In the genomic region with DNA sequence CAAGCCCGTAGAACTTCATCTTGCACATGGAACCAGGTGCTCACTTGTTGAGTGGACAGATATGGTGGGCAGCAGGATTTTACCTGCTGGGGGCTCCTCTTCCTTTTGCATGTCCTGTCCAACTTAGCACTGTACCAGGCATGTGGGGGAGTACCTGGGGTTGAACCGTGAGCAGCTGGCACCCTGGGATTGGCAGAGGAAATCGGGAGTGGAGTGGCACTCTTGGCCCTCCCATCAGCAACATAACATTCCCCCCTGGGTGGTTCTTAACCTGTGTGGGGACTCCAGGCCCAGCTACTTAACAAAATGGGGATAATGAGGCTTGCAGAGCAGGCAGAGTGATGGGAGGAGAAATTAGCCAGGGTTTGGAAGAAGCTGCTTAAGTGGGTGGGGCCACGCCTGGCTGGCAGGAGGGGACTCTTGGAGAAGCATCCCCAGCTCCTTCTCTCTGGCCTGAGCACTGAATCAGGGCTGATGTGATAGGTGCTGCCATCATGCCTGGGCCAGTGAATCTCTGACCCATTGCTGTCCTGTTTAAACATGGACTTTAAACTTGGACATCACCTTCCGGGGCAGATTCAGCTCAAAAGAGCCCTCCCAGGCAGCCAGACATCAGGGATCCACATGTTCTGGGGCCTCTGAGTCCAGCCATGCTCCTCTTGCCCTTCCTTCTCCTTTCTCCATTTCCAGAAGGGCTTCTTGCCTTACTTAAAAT, we compare ENCODE assay signal across 12 cellular contexts. TPM values are rescaled to one million over a fixed set of nuclear protein-coding genes. Genes with fewer than 3 reads are reported as not detected.
DNase-seq lines count a peak whose midpoint lies in the region; ATAC-seq and TF ChIP-seq lines count a peak whose summit lies in the region.
"Had no signal": no experiment of that assay in that cellular context is flagged by ENCODE, and none has a peak within 500 bp of the region (broad histone marks: within the 10 kb centered on the region; RNA-seq: fewer than 3 reads in every experiment).

No MANE protein-coding gene starts in this region.

- H3K4ac ChIP-seq in mesenchymal stem cell (ENCODE audit: low read depth in 1 of 2, low read length in 2 of 2), result no peak overlapping the region

- H3K36me3 Mint-ChIP-seq in activated naive CD8-positive, alpha-beta T cell treated with anti-CD3 and anti-CD28 coated beads, Interleukin-2, amount 10 ng/mL, durations not matched to agents 7 days and 5 days, result peaks cover 59% of the 10 kb centered on the region
- H3K36me3 Mint-ChIP-seq: memory B cell had no signal

- no peak overlapping the region for H4K91ac ChIP-seq in mesenchymal stem cell (ENCODE audit: low read length)

- intact Hi-C loops in Right ventricle myocardium superior (cut with DNase I), result no loop called here

- TF ChIP-seq EP300 in upper lobe of left lung (IDR thresholded peaks at IDR 0.05), result no peak

- H3K36me3 ChIP-seq in right atrium auricular region, result peaks cover 100% of the 10 kb centered on the region
- peaks cover 96 to 100% of the 10 kb centered on the region in 2 experiments for H3K36me3 ChIP-seq in mesenchymal stem cell (ENCODE audit: control insufficient read depth in 1 of 2, insufficient read depth in 2 of 2, low read depth in 1 of 2, low read length in 2 of 2)
- H3K36me3 ChIP-seq in upper lobe of left lung, result peaks cover 78 to 100% (median 97%) of the 10 kb centered on the region in 4 donors

- WGBS in mesenchymal stem cell, result 96% methylated on average over 5 of the region's 5 CpGs
- WGBS in upper lobe of left lung, 2 donors, result 77 to 86% methylated on average over 5 of the region's 5 CpGs

- no peak overlapping the region for H3K4me2 ChIP-seq in mesenchymal stem cell (ENCODE audit: low read length, poor library complexity, severe bottlenecking)

- peak overlapping the region in 1 of 2 experiments; percentile 37 for H2BK12ac ChIP-seq in mesenchymal stem cell (ENCODE audit: low read length in 2 of 2)

- no peak overlapping the region for H2BK120ac ChIP-seq in mesenchymal stem cell (ENCODE audit: low read depth, low read length)

- H3K4me1 Mint-ChIP-seq in activated naive CD8-positive, alpha-beta T cell treated with anti-CD3 and anti-CD28 coated beads, Interleukin-2, amount 10 ng/mL, durations not matched to agents 7 days and 5 days, result peaks cover 65% of the 10 kb centered on the region

- no peaks in the 10 kb centered on the region for H3K27me3 Mint-ChIP-seq in activated naive CD8-positive, alpha-beta T cell treated with anti-CD3 and anti-CD28 coated beads, Interleukin-2, amount 10 ng/mL, durations not matched to agents 7 days and 5 days

- no peak overlapping the region for H3K4me3 ChIP-seq in right atrium auricular region
- no peak overlapping the region for H3K4me3 ChIP-seq in mesenchymal stem cell (ENCODE audit: insufficient read depth in 1 of 2, low read depth in 1 of 2, low read length in 2 of 2)
- no peak overlapping the region for H3K4me3 ChIP-seq in upper lobe of left lung

- peak overlapping the region in 1 of 2 experiments; percentile 62 for H3K18ac ChIP-seq in mesenchymal stem cell (ENCODE audit: low read depth in 1 of 2, low read length in 2 of 2)

- H3K9me3 ChIP-seq in right atrium auricular region (no peaks in the 10 kb centered on the region), mesenchymal stem cell (ENCODE audit: control insufficient read depth, low read length) (no peaks in the 10 kb centered on the region), upper lobe of left lung (no peaks in the 10 kb centered on the region)

- peak overlapping the region; percentile 22 for H2BK5ac ChIP-seq in mesenchymal stem cell (ENCODE audit: low read depth, low read length, poor library complexity, severe bottlenecking)

- no peak overlapping the region for H3K23ac ChIP-seq in mesenchymal stem cell (ENCODE audit: low read length in 2 of 2)

- no peaks in the 10 kb centered on the region for H3K27me3 ChIP-seq in right atrium auricular region
- H3K27me3 ChIP-seq in mesenchymal stem cell (ENCODE audit: control insufficient read depth in 1 of 2, insufficient read depth in 1 of 2, low read length in 2 of 2), result no peaks in the 10 kb centered on the region
- H3K27me3 ChIP-seq in upper lobe of left lung, result no peaks in the 10 kb centered on the region

- POLR2A ChIA-PET in activated naive CD8-positive, alpha-beta T cell treated with anti-CD3 and anti-CD28 coated beads, Interleukin-2, amount 10 ng/mL, durations not matched to agents 7 days and 5 days (lab: Charles Lee), result interaction anchor here (0.5 to 3.5 kb wide), 8 partner anchors 9 to 1327 kb away, joined by 3 to 23 read pairs (median 7); a partner anchor contains a TSS

- H2AFZ ChIP-seq in mesenchymal stem cell (ENCODE audit: low read depth, low read length), result no peak overlapping the region

- TF ChIP-seq POLR2A in upper lobe of left lung (IDR thresholded peaks at IDR 0.05), result no peak

- no peaks in the 10 kb centered on the region for H3K9me3 Mint-ChIP-seq in activated naive CD8-positive, alpha-beta T cell treated with anti-CD3 and anti-CD28 coated beads, Interleukin-2, amount 10 ng/mL, durations not matched to agents 7 days and 5 days
- H3K9me3 Mint-ChIP-seq: memory B cell had no signal

- peak overlapping the region in 1 of 2 donors; percentile 5 for H3K27ac ChIP-seq in right atrium auricular region
- peak overlapping the region; percentile 91 for H3K27ac ChIP-seq in mesenchymal stem cell (ENCODE audit: low read length, poor library complexity, severe bottlenecking)
- H3K27ac ChIP-seq in upper lobe of left lung, result peak overlapping the region in 3 of 4 donors; percentile 76 to 81 (median 81)

- H3K4me1 ChIP-seq in right atrium auricular region, result peaks cover 0 to 64% of the 10 kb centered on the region in 2 donors
- peaks cover 60% of the 10 kb centered on the region for H3K4me1 ChIP-seq in mesenchymal stem cell (ENCODE audit: control insufficient read depth, insufficient read depth, low read depth, low read length)
- H3K4me1 ChIP-seq in upper lobe of left lung, result peaks cover 32 to 49% (median 35%) of the 10 kb centered on the region in 4 donors

- peak overlapping the region; percentile 58 for H3K9ac ChIP-seq in mesenchymal stem cell (ENCODE audit: low read length)

- H2BK15ac ChIP-seq in mesenchymal stem cell (ENCODE audit: low read depth, poor library complexity, severe bottlenecking), result no peak overlapping the region

- peak overlapping the region; percentile 30 for H3K27ac Mint-ChIP-seq in activated naive CD8-positive, alpha-beta T cell treated with anti-CD3 and anti-CD28 coated beads, Interleukin-2, amount 10 ng/mL, durations not matched to agents 7 days and 5 days
- H3K27ac Mint-ChIP-seq: memory B cell had no signal

- H3K14ac ChIP-seq in mesenchymal stem cell (ENCODE audit: low read length in 2 of 2), result no peak overlapping the region

- H3K4me3 Mint-ChIP-seq in activated naive CD8-positive, alpha-beta T cell treated with anti-CD3 and anti-CD28 coated beads, Interleukin-2, amount 10 ng/mL, durations not matched to agents 7 days and 5 days, result peak overlapping the region; percentile 63
- H3K4me3 Mint-ChIP-seq: memory B cell had no signal

- no peak for TF ChIP-seq CTCF in right atrium auricular region (IDR thresholded peaks at IDR 0.05)
- no peak for TF ChIP-seq CTCF in upper lobe of left lung (IDR thresholded peaks at IDR 0.05)

- peaks cover 14% of the 10 kb centered on the region for H3K79me1 ChIP-seq in mesenchymal stem cell (replicated peaks; ENCODE audit: low read length, poor library complexity, severe bottlenecking)

- peak overlapping the region; percentile 81 for H2AK5ac ChIP-seq in mesenchymal stem cell (ENCODE audit: low read length, severe bottlenecking)

- no peak for ATAC-seq in Right ventricle myocardium superior (ENCODE audit: poor library complexity)
- ATAC-seq in activated naive CD8-positive, alpha-beta T cell treated with anti-CD3 and anti-CD28 coated beads, Interleukin-2, amount 10 ng/mL, durations not matched to agents 7 days and 5 days (ENCODE audit: low read depth), result no peak
- no peak for ATAC-seq in upper lobe of left lung (ENCODE audit: low FRiP score in 2 of 2)

- peak; percentile 13 for DNase-seq in Right ventricle myocardium superior
- DNase-seq in right atrium auricular region (ENCODE audit: low spot score), result no peak
- no peak for DNase-seq in activated naive CD8-positive, alpha-beta T cell treated with anti-CD3 and anti-CD28 coated beads, Interleukin-2, amount 10 ng/mL, durations not matched to agents 7 days and 5 days
- no peak for DNase-seq in mesenchymal stem cell
- DNase-seq in upper lobe of left lung, result no peak
- no peak for DNase-seq in central memory CD4-positive, alpha-beta T cell
- no peak for DNase-seq in CD1c-positive myeloid dendritic cell (ENCODE audit: extremely low spot score)
- no peak for DNase-seq in anterior cingulate cortex (lab: John Stamatoyannopoulos, UW)
- DNase-seq: activated CD4-positive, alpha-beta T cell treated with anti-CD3 and anti-CD28 coated beads, Interleukin-2, amount 50 U/mL, for 1 hour; C1 segment of cervical spinal cord; NCI-H2029 had no signal

- H4K8ac ChIP-seq in mesenchymal stem cell (ENCODE audit: low read length), result peak overlapping the region; percentile 35

RNA-seq across cellular contexts. Expression of a gene that starts 15.5 kb away (rescaled TPM):
- 45.7 TPM for total RNA-seq in Right ventricle myocardium superior
- total RNA-seq in right atrium auricular region, result 100 to 1,000 TPM in 1 of 2 donors, 10 to 100 TPM in 1; 54.0 to 116 TPM
- 10 to 100 TPM; 24.9 to 30.1 TPM for total RNA-seq in activated naive CD8-positive, alpha-beta T cell treated with anti-CD3 and anti-CD28 coated beads, Interleukin-2, amount 10 ng/mL, durations not matched to agents 7 days and 5 days
- polyA plus RNA-seq in mesenchymal stem cell (2013, experiment 1 of 2), result 15.6 TPM
- 14.8 TPM for polyA plus RNA-seq in mesenchymal stem cell (2013, experiment 2 of 2)
- total RNA-seq in upper lobe of left lung, result 100 to 1,000 TPM in 3 of 6 donors, 10 to 100 TPM in 3; 71.0 to 137 (median 91.0) TPM
